ENCODE assay signal across 7 cellular contexts in genomic region chr16:29145826-29146225, GRCh38.
DNase-seq lines count a peak whose midpoint lies in the region; ATAC-seq and TF ChIP-seq lines count a peak whose summit lies in the region.
"Not testable (repeated sequence)": the region's sequence is repeated elsewhere in the genome, so short reads cannot be mapped to it uniquely, and the experiment has no call there.

No MANE protein-coding gene starts in this region.

- not testable (repeated sequence) for H3K27me3 Mint-ChIP-seq in CD8-positive, alpha-beta memory T cell; activated CD4-positive, alpha-beta T cell treated with anti-CD3 and anti-CD28 coated beads, Interleukin-2, amount 10 ng/mL, durations not matched to agents 7 days and 5 days; activated naive CD8-positive, alpha-beta T cell; nephron progenitor cell (ENCODE audit: low read depth, poor library complexity); stimulated activated naive B cell treated with anti-CD40 and anti-IgM and Interleukin-4, amounts not matched to agents 10 μg/mL and 1 μg/mL and 100 μg/mL, for 72 hours

- peak overlapping the region in 2 of 7 donors; percentile 1 to 46 for H3K4me3 Mint-ChIP-seq in CD8-positive, alpha-beta memory T cell
- not testable (repeated sequence) for H3K4me3 Mint-ChIP-seq in activated CD4-positive, alpha-beta T cell treated with anti-CD3 and anti-CD28 coated beads, Interleukin-2, amount 10 ng/mL, durations not matched to agents 7 days and 5 days; activated naive CD8-positive, alpha-beta T cell; nephron progenitor cell; stimulated activated naive B cell treated with anti-CD40 and anti-IgM and Interleukin-4, amounts not matched to agents 10 μg/mL and 1 μg/mL and 100 μg/mL, for 72 hours

- not testable (repeated sequence) for H3K36me3 ChIP-seq in CD8-positive, alpha-beta memory T cell (ENCODE audit: insufficient read depth, low read length); lower lobe of right lung

- H3K27ac ChIP-seq in CD8-positive, alpha-beta memory T cell (ENCODE audit: low read depth, low read length); lower lobe of right lung: not testable (repeated sequence)

- POLR2A ChIA-PET in CD8-positive, alpha-beta memory T cell (lab: Charles Lee); activated CD4-positive, alpha-beta T cell treated with anti-CD3 and anti-CD28 coated beads, Interleukin-2, amount 10 ng/mL, durations not matched to agents 7 days and 5 days (lab: Charles Lee): not testable (repeated sequence)

- H3K27ac Mint-ChIP-seq in CD8-positive, alpha-beta memory T cell = peak overlapping the region; percentile 47 to 99 (median 84)
- H3K27ac Mint-ChIP-seq in activated CD4-positive, alpha-beta T cell treated with anti-CD3 and anti-CD28 coated beads, Interleukin-2, amount 10 ng/mL, durations not matched to agents 7 days and 5 days = peak overlapping the region; percentile 76
- H3K27ac Mint-ChIP-seq in activated naive CD8-positive, alpha-beta T cell = peak overlapping the region; percentile 10
- peak overlapping the region; percentile 42 for H3K27ac Mint-ChIP-seq in nephron progenitor cell
- peak overlapping the region; percentile 7 for H3K27ac Mint-ChIP-seq in stimulated activated naive B cell treated with anti-CD40 and anti-IgM and Interleukin-4, amounts not matched to agents 10 μg/mL and 1 μg/mL and 100 μg/mL, for 72 hours

- H3K4me1 ChIP-seq in CD8-positive, alpha-beta memory T cell (ENCODE audit: insufficient read depth, low read length) = peaks cover 26% of the 10 kb centered on the region
- H3K4me1 ChIP-seq in lower lobe of right lung = not testable (repeated sequence)

- not testable (repeated sequence) for DNase-seq in CD8-positive, alpha-beta memory T cell; activated CD4-positive, alpha-beta T cell treated with anti-CD3 and anti-CD28 coated beads, Interleukin-2, amount 10 ng/mL, durations not matched to agents 7 days and 5 days; nephron progenitor cell; stimulated activated naive B cell treated with anti-CD40 and anti-IgM and Interleukin-4, amounts not matched to agents 10 μg/mL and 1 μg/mL and 100 μg/mL, for 72 hours
- peak; percentile 45 for DNase-seq in epithelial cell of esophagus (ENCODE audit: low read depth)
- DNase-seq in lower lobe of right lung = peak; percentile 37

- peaks cover 0 to 31% (median 8%) of the 10 kb centered on the region in 3 donors for H3K36me3 Mint-ChIP-seq in CD8-positive, alpha-beta memory T cell
- peaks cover 39% of the 10 kb centered on the region for H3K36me3 Mint-ChIP-seq in activated CD4-positive, alpha-beta T cell treated with anti-CD3 and anti-CD28 coated beads, Interleukin-2, amount 10 ng/mL, durations not matched to agents 7 days and 5 days (ENCODE audit: low read depth)
- peaks cover 11% of the 10 kb centered on the region for H3K36me3 Mint-ChIP-seq in activated naive CD8-positive, alpha-beta T cell
- H3K36me3 Mint-ChIP-seq in nephron progenitor cell (ENCODE audit: low read depth) = not testable (repeated sequence)
- H3K36me3 Mint-ChIP-seq in stimulated activated naive B cell treated with anti-CD40 and anti-IgM and Interleukin-4, amounts not matched to agents 10 μg/mL and 1 μg/mL and 100 μg/mL, for 72 hours = peaks cover 45 to 61% of the 10 kb centered on the region in 2 donors

- TF ChIP-seq CTCF in epithelial cell of esophagus (IDR thresholded peaks at IDR 0.05; ENCODE audit: insufficient read depth, low read depth, low read length, missing control alignments); lower lobe of right lung (IDR thresholded peaks at IDR 0.05); nephron progenitor cell (IDR thresholded peaks at IDR 0.05): not testable (repeated sequence)

- H3K27me3 ChIP-seq in CD8-positive, alpha-beta memory T cell (ENCODE audit: insufficient read depth, low read length, poor library complexity, severe bottlenecking); lower lobe of right lung (ENCODE audit: low read depth): not testable (repeated sequence)

- H3K9me3 ChIP-seq in CD8-positive, alpha-beta memory T cell (ENCODE audit: low read length); lower lobe of right lung: not testable (repeated sequence)

- peaks cover 34 to 50% (median 44%) of the 10 kb centered on the region in 3 donors for H3K4me1 Mint-ChIP-seq in CD8-positive, alpha-beta memory T cell
- peaks cover 53% of the 10 kb centered on the region for H3K4me1 Mint-ChIP-seq in activated CD4-positive, alpha-beta T cell treated with anti-CD3 and anti-CD28 coated beads, Interleukin-2, amount 10 ng/mL, durations not matched to agents 7 days and 5 days
- H3K4me1 Mint-ChIP-seq in activated naive CD8-positive, alpha-beta T cell (ENCODE audit: low read depth) = peaks cover 49% of the 10 kb centered on the region
- peaks cover 36% of the 10 kb centered on the region for H3K4me1 Mint-ChIP-seq in nephron progenitor cell
- H3K4me1 Mint-ChIP-seq in stimulated activated naive B cell treated with anti-CD40 and anti-IgM and Interleukin-4, amounts not matched to agents 10 μg/mL and 1 μg/mL and 100 μg/mL, for 72 hours = peaks cover 21% of the 10 kb centered on the region in 2 donors

- CTCF ChIA-PET in CD8-positive, alpha-beta memory T cell (lab: Charles Lee); activated CD4-positive, alpha-beta T cell treated with anti-CD3 and anti-CD28 coated beads, Interleukin-2, amount 10 ng/mL, durations not matched to agents 7 days and 5 days (lab: Charles Lee): not testable (repeated sequence)

- not testable (repeated sequence) for ATAC-seq in lower lobe of right lung; stimulated activated naive B cell treated with anti-CD40 and anti-IgM and Interleukin-4, amounts not matched to agents 10 μg/mL and 1 μg/mL and 100 μg/mL, for 72 hours (replicated peaks)

- intact Hi-C loops in lower lobe of right lung (cut with DNase I) = not testable (repeated sequence)

- not testable (repeated sequence) for H3K9me3 Mint-ChIP-seq in CD8-positive, alpha-beta memory T cell; activated CD4-positive, alpha-beta T cell treated with anti-CD3 and anti-CD28 coated beads, Interleukin-2, amount 10 ng/mL, durations not matched to agents 7 days and 5 days; activated naive CD8-positive, alpha-beta T cell (ENCODE audit: low read depth); nephron progenitor cell; stimulated activated naive B cell treated with anti-CD40 and anti-IgM and Interleukin-4, amounts not matched to agents 10 μg/mL and 1 μg/mL and 100 μg/mL, for 72 hours

- not testable (repeated sequence) for H3K4me3 ChIP-seq in CD8-positive, alpha-beta memory T cell (ENCODE audit: low read length); epithelial cell of esophagus (ENCODE audit: low read length); lower lobe of right lung

Comparison
In these comparisons a context has a peak if more than half of its experiments do, and no peak if none do; other contexts are left out.
1. H3K27ac Mint-ChIP-seq: peak in every context shown above with its lines; median percentile 84 in CD8-positive, alpha-beta memory T cell; 76 in activated CD4-positive, alpha-beta T cell treated with anti-CD3 and anti-CD28 coated beads, Interleukin-2, amount 10 ng/mL, durations not matched to agents 7 days and 5 days; 42 in nephron progenitor cell; 10 in activated naive CD8-positive, alpha-beta T cell; 7 in stimulated activated naive B cell treated with anti-CD40 and anti-IgM and Interleukin-4, amounts not matched to agents 10 μg/mL and 1 μg/mL and 100 μg/mL, for 72 hours.